Comparison of ENCODE assay signal across 8 cellular contexts in the genomic region with DNA sequence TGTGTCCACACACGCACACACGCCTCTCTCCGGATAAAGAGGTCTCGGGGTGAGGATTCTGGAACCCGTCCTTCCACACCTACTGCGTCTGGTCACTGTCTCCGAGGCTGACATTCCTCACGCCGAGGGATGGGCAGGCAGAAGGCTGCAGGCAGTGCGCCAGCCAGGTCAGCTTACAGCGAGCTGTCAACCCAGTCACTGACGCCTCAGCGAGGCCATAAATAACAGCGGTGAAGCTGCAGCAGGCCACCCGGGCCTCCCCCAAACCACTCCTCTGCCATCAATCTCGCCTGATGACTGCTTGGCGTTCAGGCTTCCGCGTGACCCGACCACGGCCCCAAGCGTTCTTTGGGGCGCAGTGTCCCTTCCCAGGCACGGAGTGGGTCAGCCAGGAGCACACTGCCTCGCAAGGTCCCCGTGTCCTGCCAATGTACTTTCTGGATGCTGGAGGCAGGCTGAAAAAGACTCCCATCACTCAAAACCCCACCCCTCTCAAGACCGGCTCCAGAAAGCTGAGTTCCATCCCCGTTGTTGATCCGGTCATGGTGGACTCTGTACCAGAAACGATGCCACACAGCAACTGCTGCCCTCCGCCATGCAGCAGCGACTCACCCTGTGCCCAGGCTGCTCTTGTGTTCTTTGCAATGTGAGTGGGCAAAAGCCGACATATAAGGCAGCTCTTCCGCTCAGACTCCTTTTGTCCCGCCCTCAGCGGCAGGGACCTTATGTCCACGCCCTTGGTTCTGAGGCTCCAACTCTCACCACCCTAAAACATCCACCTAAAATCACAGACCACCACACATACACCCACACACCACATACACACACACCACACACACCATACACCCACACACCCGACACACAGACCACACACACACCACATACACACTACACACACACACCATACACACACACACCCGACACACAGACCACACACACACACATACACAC. TPM values are rescaled to one million over a fixed set of nuclear protein-coding genes. Genes with fewer than 3 reads are reported as not detected.
DNase-seq lines count a peak whose midpoint lies in the region; ATAC-seq and TF ChIP-seq lines count a peak whose summit lies in the region.

No MANE protein-coding gene starts in this region.

- peak overlapping the region in 9 of 11 experiments; percentile 3 to 48 (median 27); a peak in 13 of 22 replicates for H3K4me2 ChIP-seq in BLaER1 treated with 17β-estradiol and CSF1 and Interleukin-3, amounts not matched to agents 10 nM and 100 nM
- no peak overlapping the region for H3K4me2 ChIP-seq in H9 (ENCODE audit: insufficient read depth, insufficient read length, low read length)

- no peaks in the 10 kb centered on the region for H3K79me1 ChIP-seq in H9 (ENCODE audit: insufficient read depth, low read depth, low read length, poor library complexity, severe bottlenecking)

- H3K27me3 ChIP-seq in BLaER1 treated with 17β-estradiol and CSF1 and Interleukin-3, amounts not matched to agents 10 nM and 100 nM: peaks cover 0 to 7% (median 0%) of the 10 kb centered on the region in 11 experiments; a peak in 2 of 22 replicates
- H3K27me3 ChIP-seq in H9 (ENCODE audit: insufficient read depth, low read length): no peaks in the 10 kb centered on the region
- H3K27me3 ChIP-seq in foreskin keratinocyte: no peaks in the 10 kb centered on the region

- no peak overlapping the region for H2BK15ac ChIP-seq in H9 (ENCODE audit: low read depth, low read length)

- no peak overlapping the region for H3K4ac ChIP-seq in H9 (ENCODE audit: low read depth, low read length)

- H3K9ac ChIP-seq in BLaER1 treated with 17β-estradiol and CSF1 and Interleukin-3, amounts not matched to agents 10 nM and 100 nM: no peak overlapping the region
- H3K9ac ChIP-seq in H9 (ENCODE audit: extremely low read depth, insufficient read length, low read length): no peak overlapping the region

- no peak overlapping the region for H3K4me3 Mint-ChIP-seq in H9
- H3K4me3 Mint-ChIP-seq in T-helper 17 cell: no peak overlapping the region

- no peak overlapping the region for H3T11ph ChIP-seq in H9 (ENCODE audit: low read length)

- H3K56ac ChIP-seq in H9 (ENCODE audit: insufficient read length, low read depth, low read length): no peak overlapping the region

- H3K27ac ChIP-seq in BLaER1 treated with 17β-estradiol and CSF1 and Interleukin-3, amounts not matched to agents 10 nM and 100 nM: no peak overlapping the region
- no peak overlapping the region for H3K27ac ChIP-seq in H9 (ENCODE audit: insufficient read length, low read depth, low read length)
- peak overlapping the region; percentile 99 for H3K27ac ChIP-seq in foreskin keratinocyte

- H4K8ac ChIP-seq in H9 (replicated peaks; ENCODE audit: insufficient read length, low read depth, low read length): no peak overlapping the region

- no peak overlapping the region for H4K5ac ChIP-seq in H9 (ENCODE audit: insufficient read length, low read depth, low read length)

- TF ChIP-seq CTCF in H9 (conservative IDR thresholded peaks at IDR 0.05) (no peak), foreskin keratinocyte (conservative IDR thresholded peaks at IDR 0.05) (no peak)

- peak; percentile 37 for DNase-seq in H9
- peak in 1 of 3 donors; percentile 19 for DNase-seq in T-helper 17 cell
- DNase-seq in foreskin keratinocyte: peak; percentile 57 to 78
- DNase-seq in retina: peak; percentile 85
- DNase-seq in NCI-H2029 (lab: John Stamatoyannopoulos, UW): no peak
- no peak for DNase-seq in cerebellar nuclear complex (lab: John Stamatoyannopoulos, UW)
- no peak for DNase-seq in NCI-H1694 (lab: John Stamatoyannopoulos, UW)

- no peak overlapping the region for H3K14ac ChIP-seq in H9 (ENCODE audit: insufficient read depth, low read length)

- no peaks in the 10 kb centered on the region for H3K79me2 ChIP-seq in H9 (ENCODE audit: insufficient read depth, low read length)

- no peak overlapping the region for H2AFZ ChIP-seq in H9 (ENCODE audit: low read length)

- peaks cover 15 to 37% of the 10 kb centered on the region in 2 experiments for H3K9me3 Mint-ChIP-seq in H9

- H3K23me2 ChIP-seq in H9 (ENCODE audit: insufficient read length, low read depth, low read length, poor library complexity, severe bottlenecking): no peaks in the 10 kb centered on the region

- H3K18ac ChIP-seq in H9 (ENCODE audit: insufficient read length, low read depth, low read length): no peak overlapping the region

- no peak overlapping the region for H2BK12ac ChIP-seq in H9 (ENCODE audit: insufficient read length, low read depth, low read length)

- H3K36me3 Mint-ChIP-seq in H9 (ENCODE audit: insufficient read depth in 1 of 3, low read depth in 3 of 3): peaks cover 9 to 12% (median 11%) of the 10 kb centered on the region in 3 experiments
- no peaks in the 10 kb centered on the region for H3K36me3 Mint-ChIP-seq in T-helper 17 cell (ENCODE audit: low read depth)

- H2BK5ac ChIP-seq in H9 (ENCODE audit: insufficient read length, low read length): no peak overlapping the region

- no peak overlapping the region for H2BK20ac ChIP-seq in H9 (ENCODE audit: low read depth, low read length, poor library complexity, severe bottlenecking)

- no peaks in the 10 kb centered on the region for H4K20me1 ChIP-seq in BLaER1 treated with 17β-estradiol and CSF1 and Interleukin-3, amounts not matched to agents 10 nM and 100 nM
- H4K20me1 ChIP-seq in H9 (ENCODE audit: control insufficient read depth, insufficient read depth, insufficient read length): peaks cover 5% of the 10 kb centered on the region

- H3K4me3 ChIP-seq in BLaER1 treated with 17β-estradiol and CSF1 and Interleukin-3, amounts not matched to agents 10 nM and 100 nM: no peak overlapping the region

- no peak overlapping the region for H2BK120ac ChIP-seq in H9 (ENCODE audit: low read depth, low read length, poor library complexity, severe bottlenecking)

- H3K4me1 Mint-ChIP-seq in H9: peaks cover 7 to 11% of the 10 kb centered on the region in 2 experiments
- peaks cover 2% of the 10 kb centered on the region for H3K4me1 Mint-ChIP-seq in T-helper 17 cell

- peaks cover 0 to 17% (median 7%) of the 10 kb centered on the region in 10 experiments; a peak in 8 of 20 replicates for H3K4me1 ChIP-seq in BLaER1 treated with 17β-estradiol and CSF1 and Interleukin-3, amounts not matched to agents 10 nM and 100 nM
- no peaks in the 10 kb centered on the region for H3K4me1 ChIP-seq in H9 (ENCODE audit: insufficient read depth, low read length)
- H3K4me1 ChIP-seq in foreskin keratinocyte: peaks cover 14% of the 10 kb centered on the region

- no peaks in the 10 kb centered on the region for H3K36me3 ChIP-seq in BLaER1 treated with 17β-estradiol and CSF1 and Interleukin-3, amounts not matched to agents 10 nM and 100 nM

- peaks cover 11 to 33% (median 21%) of the 10 kb centered on the region in 11 experiments for H3K9me3 ChIP-seq in BLaER1 treated with 17β-estradiol and CSF1 and Interleukin-3, amounts not matched to agents 10 nM and 100 nM (replicated peaks in 1 of 11)
- H3K9me3 ChIP-seq in H9 (ENCODE audit: control insufficient read depth, low read depth, low read length) (peaks cover 10% of the 10 kb centered on the region), T-helper 17 cell (ENCODE audit: control insufficient read depth, low read length, poor library complexity, severe bottlenecking) (no peaks in the 10 kb centered on the region)

- no peak overlapping the region for H3K23ac ChIP-seq in H9 (ENCODE audit: insufficient read length, low read depth, low read length)

- no peak overlapping the region for H2AK5ac ChIP-seq in H9 (ENCODE audit: insufficient read length, low read length)

- no peak overlapping the region for H4K91ac ChIP-seq in H9 (ENCODE audit: insufficient read length, low read depth, low read length)

- ATAC-seq in T-helper 17 cell (peak; percentile 84), foreskin keratinocyte (peak; percentile 23)

- 100% methylated on average over 1 of the region's 39 CpGs for WGBS in H9 (ENCODE audit: extremely low coverage, insufficient read length, low lambda C conversion rate)

- H3K27ac Mint-ChIP-seq in H9: no peak overlapping the region
- H3K27ac Mint-ChIP-seq in T-helper 17 cell: no peak overlapping the region

- peaks cover 28% of the 10 kb centered on the region for H3K27me3 Mint-ChIP-seq in H9 (ENCODE audit: low read depth)
- peaks cover under 1% of the 10 kb centered on the region for H3K27me3 Mint-ChIP-seq in T-helper 17 cell

RNA-seq across cellular contexts. Expression of a gene that starts 27.1 kb away (rescaled TPM):
- total RNA-seq in H9 (2021) (not detected in 2 replicates), T-helper 17 cell (not detected), foreskin keratinocyte (not detected in 2 replicates)
- not detected in 2 replicates for polyA plus RNA-seq in foreskin keratinocyte

RNA-seq across cellular contexts. Expression of a gene that starts 45.5 kb away (rescaled TPM):
- total RNA-seq in H9 (2021): 0.04 and 0.07 TPM in 2 replicates
- total RNA-seq in T-helper 17 cell: not detected
- total RNA-seq in foreskin keratinocyte: not detected in 2 replicates
- polyA plus RNA-seq in foreskin keratinocyte: not detected in 2 replicates

Comparison
In these comparisons a context has a peak if more than half of its experiments do, and no peak if none do; other contexts are left out.
1. DNase-seq: peak in H9 (single experiment), foreskin keratinocyte (2 of 2) and retina (single experiment); none in NCI-H2029 (single experiment), cerebellar nuclear complex (0 of 2) and NCI-H1694 (single experiment).